ENCODE assay signal across 8 cellular contexts in the genomic region with DNA sequence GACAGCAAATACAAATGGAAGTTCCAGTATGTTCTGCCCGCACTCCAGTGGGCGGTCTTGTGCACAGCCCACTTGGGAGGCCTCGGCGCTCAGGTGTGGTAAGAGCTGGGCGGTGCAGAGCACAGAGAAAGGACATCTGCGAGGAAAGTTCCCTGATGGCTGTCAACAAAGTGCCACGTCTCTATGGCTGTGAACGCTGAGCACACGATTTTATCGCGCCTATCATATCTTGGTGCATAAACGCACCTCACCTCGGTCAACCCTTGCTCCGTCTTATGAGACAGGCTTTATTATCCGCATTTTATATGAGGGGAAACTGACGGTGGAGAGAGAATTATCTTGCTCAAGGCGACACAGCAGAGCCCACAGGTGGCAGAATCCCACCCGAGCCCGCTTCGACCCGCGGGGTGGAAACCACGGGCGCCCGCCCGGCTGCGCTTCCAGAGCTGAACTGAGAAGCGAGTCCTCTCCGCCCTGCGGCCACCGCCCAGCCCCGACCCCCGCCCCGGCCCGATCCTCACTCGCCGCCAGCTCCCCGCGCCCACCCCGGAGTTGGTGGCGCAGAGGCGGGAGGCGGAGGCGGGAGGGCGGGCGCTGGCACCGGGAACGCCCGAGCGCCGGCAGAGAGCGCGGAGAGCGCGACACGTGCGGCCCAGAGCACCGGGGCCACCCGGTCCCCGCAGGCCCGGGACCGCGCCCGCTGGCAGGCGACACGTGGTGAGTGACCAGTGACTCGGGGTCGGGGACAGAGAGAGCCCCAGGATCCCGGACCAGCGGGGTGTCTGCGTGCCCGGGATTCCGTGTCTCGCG.
A peak's percentile ranks its signal among the peaks of the same experiment; 100 is the strongest.
DNase-seq lines count a peak whose midpoint lies in the region; TF ChIP-seq lines count a peak whose summit lies in the region.

IL12RB2 (plus strand) TSS at position 623 of the 810 bp plus-strand sequence. CDS start 12,496 bp downstream, outside the sequence.

- TF ChIP-seq CTCF in retinal pigment epithelial cell (conservative IDR thresholded peaks at IDR 0.05; ENCODE audit: low read depth, low read length) = no peak

- peak within 1 kb of the TSS; percentile 44 for H3K4me3 ChIP-seq in retinal pigment epithelial cell (ENCODE audit: low read length)

- DNase-seq in NCI-H1092 treated with DMSO at 0.1 percent for 48 hours (lab: John Stamatoyannopoulos, UW) (peak; percentile 10), NCI-H1092 (lab: John Stamatoyannopoulos, UW) (no peak), NCI-H1694 (lab: John Stamatoyannopoulos, UW) (peak; percentile 8), activated T-cell treated with anti-CD3 and anti-CD28 coated beads for 4 hours (peak; percentile 23), germinal center (ENCODE audit: low spot score) (peak; percentile 7), retinal pigment epithelial cell (ENCODE audit: low read depth) (no peak), DMS153 treated with DMSO at 0.1 percent for 48 hours (lab: John Stamatoyannopoulos, UW; ENCODE audit: unreplicated experiment) (no peak), DMS153 (lab: John Stamatoyannopoulos, UW) (no peak)

Comparison
In these comparisons a context has a peak if more than half of its experiments do, and no peak if none do; other contexts are left out.
1. DNase-seq: peak in NCI-H1092 treated with DMSO at 0.1 percent for 48 hours (single experiment), NCI-H1694 (single experiment), activated T-cell treated with anti-CD3 and anti-CD28 coated beads for 4 hours (single experiment) and germinal center (single experiment); none in NCI-H1092 (single experiment), retinal pigment epithelial cell (single experiment), DMS153 treated with DMSO at 0.1 percent for 48 hours (single experiment) and DMS153 (single experiment).